ENCODE assay signal across 30 cellular contexts in the genomic region with DNA sequence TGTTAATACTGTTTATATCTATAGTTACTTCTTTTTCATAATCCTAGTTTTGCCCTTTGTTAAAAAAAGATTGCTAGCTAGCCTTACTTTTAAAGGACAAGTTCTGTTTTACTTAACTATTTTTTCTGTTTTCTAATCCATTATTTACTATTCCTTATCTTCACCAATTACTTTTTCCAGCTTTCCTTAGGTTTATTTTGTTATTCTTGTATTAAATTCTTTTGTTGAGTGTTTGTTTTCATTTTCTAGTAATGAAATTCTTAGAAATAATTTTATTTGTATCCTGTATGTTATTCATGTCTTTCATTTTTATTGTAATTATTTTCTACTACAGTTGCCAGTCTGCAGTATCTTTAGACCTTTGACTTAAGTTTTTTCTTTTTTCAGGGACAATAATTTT.
"Had no signal": no experiment of that assay in that cellular context is flagged by ENCODE, and none has a peak within 500 bp of the region (broad histone marks: within the 10 kb centered on the region; RNA-seq: fewer than 3 reads in every experiment).

No MANE protein-coding gene starts in this region.

- H3K27me3 Mint-ChIP-seq: activated CD4-positive, alpha-beta memory T cell treated with anti-CD3 and anti-CD28 coated beads, Interleukin-2, amount 10 ng/mL, durations not matched to agents 7 days and 5 days; activated CD4-positive, alpha-beta T cell treated with anti-CD3 and anti-CD28 coated beads, Interleukin-2, amount 10 ng/mL, durations not matched to agents 7 days and 5 days; activated naive CD4-positive, alpha-beta T cell treated with anti-CD3 and anti-CD28 coated beads, Interleukin-2, amount 10 ng/mL, durations not matched to agents 7 days and 5 days; activated naive CD8-positive, alpha-beta T cell treated with anti-CD3 and anti-CD28 coated beads, Interleukin-2, amount 10 ng/mL, durations not matched to agents 7 days and 5 days; activated T-cell treated with anti-CD3 and anti-CD28 coated beads, Interleukin-2, amount 50 U/mL, for 24 hours; brain; T-helper 17 cell had no signal

- H3K4me1 ChIP-seq: ascending aorta, breast epithelium, colonic mucosa had no signal

- DNase-seq: activated CD4-positive, alpha-beta memory T cell treated with anti-CD3 and anti-CD28 coated beads, Interleukin-2, amount 10 ng/mL, durations not matched to agents 7 days and 5 days; activated CD4-positive, alpha-beta T cell treated with anti-CD3 and anti-CD28 coated beads for 1 hour; activated CD4-positive, alpha-beta T cell treated with anti-CD3 and anti-CD28 coated beads for 4 hours; activated CD4-positive, alpha-beta T cell treated with anti-CD3 and anti-CD28 coated beads, Interleukin-2, amount 10 ng/mL, durations not matched to agents 7 days and 5 days; activated CD4-positive, alpha-beta T cell treated with anti-CD3 and anti-CD28 coated beads, Interleukin-2, amount 50 U/mL, for 4 hours; activated CD8-positive, alpha-beta memory T cell treated with anti-CD3 and anti-CD28 coated beads, Interleukin-2, amount 50 U/mL, for 48 hours; activated gamma-delta T cell; activated naive CD4-positive, alpha-beta T cell; activated naive CD4-positive, alpha-beta T cell treated with anti-CD3 and anti-CD28 coated beads, Interleukin-2, amount 10 ng/mL, durations not matched to agents 7 days and 5 days; activated naive CD8-positive, alpha-beta T cell treated with anti-CD3 and anti-CD28 coated beads, Interleukin-2, amount 10 ng/mL, durations not matched to agents 7 days and 5 days; activated T-cell treated with anti-CD3 and anti-CD28 coated beads for 4 hours; activated T-cell treated with anti-CD3 and anti-CD28 coated beads, Interleukin-2, amount 50 U/mL, for 24 hours; activated T-cell treated with anti-CD3 and anti-CD28 coated beads, Interleukin-2, amount 50 U/mL, for 72 hours; central memory CD4-positive, alpha-beta T cell; cerebellar nuclear complex; colonic mucosa; effector CD8-positive, alpha-beta T cell; foreskin fibroblast; head of caudate nucleus; T-helper 1 cell; T-helper 17 cell had no signal

- H3K9me3 ChIP-seq: ascending aorta, breast epithelium, colonic mucosa had no signal

- ATAC-seq: activated naive CD4-positive, alpha-beta T cell treated with anti-CD3 and anti-CD28 coated beads, Interleukin-2, amount 50 U/mL, for 72 hours; activated T-cell treated with anti-CD3 and anti-CD28 coated beads, Interleukin-2, amount 50 U/mL, for 72 hours; esophagus mucosa; T-helper 17 cell; WTC11 had no signal

- H3K36me3 ChIP-seq: breast epithelium, cardiac muscle cell, colonic mucosa had no signal

- H3K27ac Mint-ChIP-seq: activated CD4-positive, alpha-beta memory T cell treated with anti-CD3 and anti-CD28 coated beads, Interleukin-2, amount 10 ng/mL, durations not matched to agents 7 days and 5 days; activated CD4-positive, alpha-beta T cell treated with anti-CD3 and anti-CD28 coated beads, Interleukin-2, amount 10 ng/mL, durations not matched to agents 7 days and 5 days; activated naive CD4-positive, alpha-beta T cell treated with anti-CD3 and anti-CD28 coated beads, Interleukin-2, amount 10 ng/mL, durations not matched to agents 7 days and 5 days; activated naive CD4-positive, alpha-beta T cell treated with anti-CD3 and anti-CD28 coated beads, Interleukin-2, amount 50 U/mL, for 72 hours; activated naive CD8-positive, alpha-beta T cell treated with anti-CD3 and anti-CD28 coated beads, Interleukin-2, amount 10 ng/mL, durations not matched to agents 7 days and 5 days; activated T-cell treated with anti-CD3 and anti-CD28 coated beads, Interleukin-2, amount 50 U/mL, for 24 hours; activated T-cell treated with anti-CD3 and anti-CD28 coated beads, Interleukin-2, amount 50 U/mL, for 72 hours; brain; T-helper 17 cell; T-helper 2 cell treated with Interferon-gamma antibody and Interleukin-4, amounts not matched to agents 5 μg/mL and 100 μg/mL, for 36 hours; WTC11 had no signal

- H3K27ac ChIP-seq: ascending aorta, breast epithelium, cardiac muscle cell, colonic mucosa, VCaP had no signal

- H3K4me3 Mint-ChIP-seq: activated CD4-positive, alpha-beta memory T cell treated with anti-CD3 and anti-CD28 coated beads, Interleukin-2, amount 10 ng/mL, durations not matched to agents 7 days and 5 days; activated CD4-positive, alpha-beta T cell treated with anti-CD3 and anti-CD28 coated beads, Interleukin-2, amount 10 ng/mL, durations not matched to agents 7 days and 5 days; activated naive CD4-positive, alpha-beta T cell treated with anti-CD3 and anti-CD28 coated beads, Interleukin-2, amount 10 ng/mL, durations not matched to agents 7 days and 5 days; activated naive CD8-positive, alpha-beta T cell treated with anti-CD3 and anti-CD28 coated beads, Interleukin-2, amount 10 ng/mL, durations not matched to agents 7 days and 5 days; activated T-cell treated with anti-CD3 and anti-CD28 coated beads, Interleukin-2, amount 50 U/mL, for 24 hours; activated T-cell treated with anti-CD3 and anti-CD28 coated beads, Interleukin-2, amount 50 U/mL, for 72 hours; brain; T-helper 17 cell; T-helper 2 cell treated with Interferon-gamma antibody and Interleukin-4, amounts not matched to agents 5 μg/mL and 100 μg/mL, for 36 hours; WTC11 had no signal

- H3K9me3 Mint-ChIP-seq: activated CD4-positive, alpha-beta memory T cell treated with anti-CD3 and anti-CD28 coated beads, Interleukin-2, amount 10 ng/mL, durations not matched to agents 7 days and 5 days; activated CD4-positive, alpha-beta T cell treated with anti-CD3 and anti-CD28 coated beads, Interleukin-2, amount 10 ng/mL, durations not matched to agents 7 days and 5 days; activated naive CD4-positive, alpha-beta T cell treated with anti-CD3 and anti-CD28 coated beads, Interleukin-2, amount 10 ng/mL, durations not matched to agents 7 days and 5 days; activated naive CD4-positive, alpha-beta T cell treated with anti-CD3 and anti-CD28 coated beads, Interleukin-2, amount 50 U/mL, for 72 hours; activated naive CD8-positive, alpha-beta T cell treated with anti-CD3 and anti-CD28 coated beads, Interleukin-2, amount 10 ng/mL, durations not matched to agents 7 days and 5 days; activated T-cell treated with anti-CD3 and anti-CD28 coated beads, Interleukin-2, amount 50 U/mL, for 24 hours; activated T-cell treated with anti-CD3 and anti-CD28 coated beads, Interleukin-2, amount 50 U/mL, for 72 hours; brain; T-helper 2 cell treated with Interferon-gamma antibody and Interleukin-4, amounts not matched to agents 5 μg/mL and 100 μg/mL, for 36 hours; WTC11 had no signal

- H3K4me3 ChIP-seq: ascending aorta, breast epithelium, cardiac muscle cell, colonic mucosa had no signal

- H3K4me1 Mint-ChIP-seq: activated CD4-positive, alpha-beta memory T cell treated with anti-CD3 and anti-CD28 coated beads, Interleukin-2, amount 10 ng/mL, durations not matched to agents 7 days and 5 days; activated CD4-positive, alpha-beta T cell treated with anti-CD3 and anti-CD28 coated beads, Interleukin-2, amount 10 ng/mL, durations not matched to agents 7 days and 5 days; activated naive CD4-positive, alpha-beta T cell treated with anti-CD3 and anti-CD28 coated beads, Interleukin-2, amount 10 ng/mL, durations not matched to agents 7 days and 5 days; brain; WTC11 had no signal

- H3K27me3 ChIP-seq: ascending aorta, breast epithelium, cardiac muscle cell, colonic mucosa had no signal
